In the genomic region with DNA sequence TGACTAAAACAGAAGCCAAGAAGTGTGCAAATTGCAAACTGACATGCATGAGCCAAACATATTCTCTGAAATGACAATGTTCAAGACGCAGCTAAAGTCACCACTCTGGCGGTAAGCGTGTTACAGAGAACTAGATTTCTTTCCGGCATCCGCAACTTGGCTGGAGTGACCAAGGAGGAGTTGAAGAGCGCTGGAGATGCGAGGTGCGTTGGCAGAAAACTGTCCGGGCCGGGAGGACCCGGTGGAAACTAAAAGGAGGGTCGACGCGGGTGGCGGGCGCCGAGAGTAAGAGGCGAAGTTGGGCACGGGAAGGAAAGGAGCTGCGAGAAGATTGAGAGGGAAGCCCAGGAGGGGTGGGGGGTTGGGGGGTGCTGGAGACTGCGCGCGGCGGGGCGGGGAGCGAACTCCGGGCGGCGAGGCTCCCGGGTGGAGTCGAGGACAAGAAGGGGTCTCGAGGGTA, we compare ENCODE assay signal across 8 cellular contexts. TPM values are rescaled to one million over a fixed set of nuclear protein-coding genes. Genes with fewer than 3 reads are reported as not detected.
DNase-seq lines count a peak whose midpoint lies in the region; ATAC-seq and TF ChIP-seq lines count a peak whose summit lies in the region.

No MANE protein-coding gene starts in this region.

- POLR2A ChIA-PET in BJ (lab: Charles Lee) = no interaction called here

- peaks cover 28% of the 10 kb centered on the region for H3K4me1 ChIP-seq in parathyroid adenoma

- H3K9ac ChIP-seq in parathyroid adenoma = no peak overlapping the region

- H3K79me2 ChIP-seq in parathyroid adenoma = no peaks in the 10 kb centered on the region

- H3K27ac ChIP-seq in parathyroid adenoma = peak overlapping the region; percentile 47

- ATAC-seq in GM19328 (IDR thresholded peaks at IDR 0.05; ENCODE audit: unreplicated experiment) (peak; percentile 2), HG03095 (IDR thresholded peaks at IDR 0.05; ENCODE audit: unreplicated experiment) (no peak), HG02840 (IDR thresholded peaks at IDR 0.05; ENCODE audit: low FRiP score, unreplicated experiment) (no peak)

- DNase-seq in BJ (ENCODE audit: low read depth) (no peak), MG63 (peak; percentile 24), fibroblast of villous mesenchyme (ENCODE audit: low read depth) (no peak)
- DNase-seq in activated T-cell treated with anti-CD3 and anti-CD28 coated beads, Interleukin-2, amount 50 U/mL, for 1 hour = peak; percentile 45

- TF ChIP-seq CTCF in BJ (IDR thresholded peaks at IDR 0.05; ENCODE audit: insufficient read depth, low read depth, low read length) (no peak), fibroblast of villous mesenchyme (IDR thresholded peaks at IDR 0.05; ENCODE audit: insufficient read depth, low read depth, low read length) (no peak), parathyroid adenoma (IDR thresholded peaks at IDR 0.05) (no peak)

- H3K9me3 ChIP-seq in MG63 (no peaks in the 10 kb centered on the region), parathyroid adenoma (ENCODE audit: control insufficient read depth, low read length) (no peaks in the 10 kb centered on the region)

- H3K4me3 ChIP-seq in BJ (ENCODE audit: low read depth, low read length) = peak overlapping the region; percentile 58
- H3K4me3 ChIP-seq in MG63 = peak overlapping the region; percentile 62
- H3K4me3 ChIP-seq in fibroblast of villous mesenchyme (ENCODE audit: low read depth, low read length) = peak overlapping the region; percentile 51
- peak overlapping the region; percentile 64 for H3K4me3 ChIP-seq in parathyroid adenoma (ENCODE audit: low read depth, low read length)

- peak overlapping the region; percentile 85 for H3K4me2 ChIP-seq in parathyroid adenoma (ENCODE audit: low read length)

- H3K27me3 ChIP-seq in BJ (ENCODE audit: control insufficient read depth, insufficient read depth, low read length) (no peaks in the 10 kb centered on the region), MG63 (no peaks in the 10 kb centered on the region), parathyroid adenoma (ENCODE audit: control insufficient read depth, insufficient read depth, low read length) (no peaks in the 10 kb centered on the region)

- H3K36me3 ChIP-seq in BJ (ENCODE audit: control insufficient read depth, insufficient read depth, low read length) = no peaks in the 10 kb centered on the region; the same call in 1 of the 2 replicates
- no peaks in the 10 kb centered on the region; the same call in 1 of the 2 replicates for H3K36me3 ChIP-seq in MG63
- H3K36me3 ChIP-seq in parathyroid adenoma (ENCODE audit: control insufficient read depth, insufficient read depth, low read length) = no peaks in the 10 kb centered on the region

- CTCF ChIA-PET in BJ (lab: Yijun Ruan, JAX) = interaction anchor here (1.5 kb wide), 1 partner anchor 420 kb away, joined by 3 read pairs; no protein-coding TSS in a partner anchor

- peak overlapping the region; percentile 76 for H2AFZ ChIP-seq in parathyroid adenoma

RNA-seq across cellular contexts. Expression of a gene that starts 0.8 kb away (rescaled TPM):
- polyA plus RNA-seq in BJ (2011; rRNA removed) = 13.0 and 25.0 TPM in 2 replicates
- polyA minus RNA-seq in BJ (2011; rRNA and poly(A)+ RNA removed) = 33.2 and 34.2 TPM in 2 replicates
- 37.6 and 65.3 TPM in 2 replicates for total RNA-seq in MG63 (2014; rRNA removed; shearing (Covaris generic); ENCODE audit: low replicate concordance)
- total RNA-seq in fibroblast of villous mesenchyme = 6.0 and 10.3 TPM in 2 replicates

RNA-seq across cellular contexts. Expression of a gene that starts 52.0 kb away (rescaled TPM):
- 15.7 and 33.0 TPM in 2 replicates for polyA plus RNA-seq in BJ (2011; rRNA removed)
- 3.0 and 3.3 TPM in 2 replicates for polyA minus RNA-seq in BJ (2011; rRNA and poly(A)+ RNA removed)
- 23.1 and 35.9 TPM in 2 replicates for total RNA-seq in MG63 (2014; rRNA removed; shearing (Covaris generic); ENCODE audit: low replicate concordance)
- total RNA-seq in fibroblast of villous mesenchyme = 23.3 and 24.2 TPM in 2 replicates

Comparison
In these comparisons a context has a peak if more than half of its experiments do, and no peak if none do; other contexts are left out.
1. DNase-seq: peak in MG63 (single experiment) and activated T-cell treated with anti-CD3 and anti-CD28 coated beads, Interleukin-2, amount 50 U/mL, for 1 hour (single experiment); none in BJ (single experiment) and fibroblast of villous mesenchyme (single experiment).
2. Peak in every context shown above with its lines, with median percentiles within 50 percentile points of each other: H3K4me3 ChIP-seq.